8 cellular contexts compared by ENCODE assay signal in genomic region chr7:20438665-20439376, GRCh38.
DNase-seq lines count a peak whose midpoint lies in the region; ATAC-seq and TF ChIP-seq lines count a peak whose summit lies in the region.

No MANE protein-coding gene starts in this region.

- peak; percentile 88 for ATAC-seq in GM19395 (IDR thresholded peaks at IDR 0.05; ENCODE audit: unreplicated experiment)
- peak; percentile 88 for ATAC-seq in HG02981 (IDR thresholded peaks at IDR 0.05; ENCODE audit: unreplicated experiment)
- no peak for ATAC-seq in left lobe of liver
- no peak for ATAC-seq in gastrocnemius medialis

- H3K27me3 ChIP-seq in BLaER1 treated with 17β-estradiol and CSF1 and Interleukin-3, amounts not matched to agents 10 nM and 100 nM, result no peaks in the 10 kb centered on the region
- H3K27me3 ChIP-seq in gastrocnemius medialis, result no peaks in the 10 kb centered on the region

- CTCF ChIA-PET in activated CD4-positive, alpha-beta memory T cell treated with anti-CD3 and anti-CD28 coated beads, Interleukin-2, amount 10 ng/mL, durations not matched to agents 7 days and 5 days (lab: Charles Lee), result no interaction called here

- TF ChIP-seq POLR2A in gastrocnemius medialis (IDR thresholded peaks at IDR 0.05), result no peak

- POLR2A ChIA-PET in activated CD4-positive, alpha-beta memory T cell treated with anti-CD3 and anti-CD28 coated beads, Interleukin-2, amount 10 ng/mL, durations not matched to agents 7 days and 5 days (lab: Charles Lee), result no interaction called here

- H3K4me3 Mint-ChIP-seq in activated CD4-positive, alpha-beta memory T cell treated with anti-CD3 and anti-CD28 coated beads, Interleukin-2, amount 10 ng/mL, durations not matched to agents 7 days and 5 days, result no peak overlapping the region

- no peaks in the 10 kb centered on the region for H3K9me3 ChIP-seq in BLaER1 treated with 17β-estradiol and CSF1 and Interleukin-3, amounts not matched to agents 10 nM and 100 nM (replicated peaks in 1 of 11)
- no peaks in the 10 kb centered on the region for H3K9me3 ChIP-seq in gastrocnemius medialis

- H3K4me3 ChIP-seq in BLaER1 treated with 17β-estradiol and CSF1 and Interleukin-3, amounts not matched to agents 10 nM and 100 nM, result no peak overlapping the region
- no peak overlapping the region for H3K4me3 ChIP-seq in gastrocnemius medialis

- peaks cover 0 to 31% (median 15%) of the 10 kb centered on the region in 10 experiments; a peak in 16 of 20 replicates for H3K4me1 ChIP-seq in BLaER1 treated with 17β-estradiol and CSF1 and Interleukin-3, amounts not matched to agents 10 nM and 100 nM
- H3K4me1 ChIP-seq in gastrocnemius medialis, result no peaks in the 10 kb centered on the region

- H3K9ac ChIP-seq in BLaER1 treated with 17β-estradiol and CSF1 and Interleukin-3, amounts not matched to agents 10 nM and 100 nM, result no peak overlapping the region

- H3K36me3 ChIP-seq in BLaER1 treated with 17β-estradiol and CSF1 and Interleukin-3, amounts not matched to agents 10 nM and 100 nM, result no peaks in the 10 kb centered on the region
- H3K36me3 ChIP-seq in gastrocnemius medialis, result no peaks in the 10 kb centered on the region

- in situ Hi-C loops in gastrocnemius medialis (cut with MboI; ENCODE audit: low sequenced_read_pairs in 4 of 4), result no loop called here

- no peaks in the 10 kb centered on the region for H3K4me1 Mint-ChIP-seq in activated CD4-positive, alpha-beta memory T cell treated with anti-CD3 and anti-CD28 coated beads, Interleukin-2, amount 10 ng/mL, durations not matched to agents 7 days and 5 days

- intact Hi-C loops in gastrocnemius medialis (cut with DNase I; ENCODE audit: low total_unique reads), result no loop called here

- DNase-seq in NOMO-1 treated with DMSO at 0.1 percent for 48 hours (lab: John Stamatoyannopoulos, UW; ENCODE audit: unreplicated experiment) (peak; percentile 80), NCI-H187 (lab: John Stamatoyannopoulos, UW) (no peak), left lobe of liver (ENCODE audit: low spot score) (no peak), gastrocnemius medialis (no peak)
- DNase-seq in activated CD4-positive, alpha-beta memory T cell treated with anti-CD3 and anti-CD28 coated beads, Interleukin-2, amount 10 ng/mL, durations not matched to agents 7 days and 5 days, result no peak

- H4K20me1 ChIP-seq in BLaER1 treated with 17β-estradiol and CSF1 and Interleukin-3, amounts not matched to agents 10 nM and 100 nM, result no peaks in the 10 kb centered on the region

- no peaks in the 10 kb centered on the region for H3K9me3 Mint-ChIP-seq in activated CD4-positive, alpha-beta memory T cell treated with anti-CD3 and anti-CD28 coated beads, Interleukin-2, amount 10 ng/mL, durations not matched to agents 7 days and 5 days

- no peaks in the 10 kb centered on the region for H3K36me3 Mint-ChIP-seq in activated CD4-positive, alpha-beta memory T cell treated with anti-CD3 and anti-CD28 coated beads, Interleukin-2, amount 10 ng/mL, durations not matched to agents 7 days and 5 days (ENCODE audit: low read depth)

- no peaks in the 10 kb centered on the region for H3K27me3 Mint-ChIP-seq in activated CD4-positive, alpha-beta memory T cell treated with anti-CD3 and anti-CD28 coated beads, Interleukin-2, amount 10 ng/mL, durations not matched to agents 7 days and 5 days

- no peak for TF ChIP-seq CTCF in gastrocnemius medialis (IDR thresholded peaks at IDR 0.05 in 4 of 5, conservative IDR thresholded peaks at IDR 0.05 in 1 of 5)

- H3K4me2 ChIP-seq in BLaER1 treated with 17β-estradiol and CSF1 and Interleukin-3, amounts not matched to agents 10 nM and 100 nM, result peak overlapping the region; percentile 6 to 68 (median 37); a peak in 14 of 22 replicates

- peak overlapping the region in 2 of 11 experiments; percentile 19 to 28; a peak in 3 of 22 replicates for H3K27ac ChIP-seq in BLaER1 treated with 17β-estradiol and CSF1 and Interleukin-3, amounts not matched to agents 10 nM and 100 nM
- H3K27ac ChIP-seq in gastrocnemius medialis, result no peak overlapping the region

- H3K27ac Mint-ChIP-seq in activated CD4-positive, alpha-beta memory T cell treated with anti-CD3 and anti-CD28 coated beads, Interleukin-2, amount 10 ng/mL, durations not matched to agents 7 days and 5 days, result no peak overlapping the region

Comparison
In these comparisons a context has a peak if more than half of its experiments do, and no peak if none do; other contexts are left out.
1. ATAC-seq: peak in GM19395 (single experiment) and HG02981 (single experiment); none in left lobe of liver (single experiment) and gastrocnemius medialis (0 of 2).